Comparison of ENCODE assay signal across 9 cellular contexts in genomic region chr9:136975624-136976023, GRCh38. TPM values are rescaled to one million over a fixed set of nuclear protein-coding genes. Genes with fewer than 3 reads are reported as not detected.
DNase-seq lines count a peak whose midpoint lies in the region; ATAC-seq and TF ChIP-seq lines count a peak whose summit lies in the region.
"Had no signal": no experiment of that assay in that cellular context is flagged by ENCODE, and none has a peak within 500 bp of the region (broad histone marks: within the 10 kb centered on the region; RNA-seq: fewer than 3 reads in every experiment).

No MANE protein-coding gene starts in this region.

- no peaks in the 10 kb centered on the region for H3K4me1 Mint-ChIP-seq in Calu3 (ENCODE audit: low read depth, unreplicated experiment)

- H3K9ac ChIP-seq in BLaER1: no peak overlapping the region

- H3K27ac Mint-ChIP-seq in Calu3 (ENCODE audit: unreplicated experiment): no peak overlapping the region

- H3K27me3 ChIP-seq in BLaER1: no peaks in the 10 kb centered on the region

- peak overlapping the region; percentile 70 for H3K4me2 ChIP-seq in BLaER1

- DNase-seq in HuH-7 (ENCODE audit: low spot score) (peak; percentile 77), anterior cingulate cortex (lab: John Stamatoyannopoulos, UW) (peak in 51 of 58 donors; percentile 20 to 90 (median 69)), lung microvascular endothelial cell (ENCODE audit: low read depth in 2 of 2) (peak; percentile 48 to 83), Calu3 (no peak), SIG-M5 treated with dmso at 0.1 percent for 504 hours (lab: John Stamatoyannopoulos, UW; ENCODE audit: unreplicated experiment) (no peak)

- no peaks in the 10 kb centered on the region for H3K36me3 Mint-ChIP-seq in Calu3 (ENCODE audit: insufficient read depth, unreplicated experiment)

- H3K9me3 Mint-ChIP-seq in Calu3 (ENCODE audit: low read depth, unreplicated experiment): no peaks in the 10 kb centered on the region

- no peak for TF ChIP-seq CTCF in Calu3 (IDR thresholded peaks at IDR 0.05; ENCODE audit: unreplicated experiment)

- intact Hi-C loops in Calu3 (cut with micrococcal nuclease; ENCODE audit: unreplicated experiment): no loop called here

- H3K4me1 ChIP-seq in BLaER1: peaks cover 57% of the 10 kb centered on the region

- H3K27me3 Mint-ChIP-seq in Calu3 (ENCODE audit: unreplicated experiment): no peaks in the 10 kb centered on the region

- no peaks in the 10 kb centered on the region for H3K36me3 ChIP-seq in BLaER1

- BruUV-seq in Calu3 (replicated peaks; lab: Mats Ljungman, UMichigan): no TSS peak

- H3K9me3 ChIP-seq in BLaER1: no peaks in the 10 kb centered on the region

- H4K20me1 ChIP-seq in BLaER1: no peaks in the 10 kb centered on the region

- ATAC-seq in HG02885 (IDR thresholded peaks at IDR 0.05; ENCODE audit: poor library complexity, unreplicated experiment) (no peak), HG02642 (IDR thresholded peaks at IDR 0.05; ENCODE audit: poor library complexity, unreplicated experiment) (no peak)

- H3K4me3 Mint-ChIP-seq in Calu3 (ENCODE audit: low read depth, unreplicated experiment): no peak overlapping the region

- no peak overlapping the region for H3K4me3 ChIP-seq in BLaER1

- 0 out of 2 replicates have a peak overlapping the region, but pooled peaks have one; percentile 13 for H3K27ac ChIP-seq in BLaER1

- CTCF ChIA-PET in Calu3 (lab: Charles Lee): no interaction called here

RNA-seq across cellular contexts. Expression of gene PTGDS, which starts 1.7 kb away (rescaled TPM):
- total RNA-seq in lung microvascular endothelial cell: 0.22 and 0.79 TPM in 2 replicates
- not detected in 2 replicates for total RNA-seq in Calu3 (2022)
- total RNA-seq: glomerular endothelial cell had no signal

RNA-seq across cellular contexts. Expression of gene LCNL1, which starts 7.2 kb away (rescaled TPM):
- not detected in 2 replicates for total RNA-seq in lung microvascular endothelial cell
- total RNA-seq in Calu3 (2022): 0.22 TPM in 1 of 2 replicates, not detected in the other
- total RNA-seq: glomerular endothelial cell had no signal

RNA-seq across cellular contexts. Expression of gene PAXX, which starts 16.6 kb away (rescaled TPM):
- 8.9 and 9.7 TPM in 2 replicates for total RNA-seq in lung microvascular endothelial cell
- 38.3 and 43.7 TPM in 2 replicates for total RNA-seq in Calu3 (2022)

RNA-seq across cellular contexts. Expression of gene CLIC3, which starts 20.7 kb away (rescaled TPM):
- total RNA-seq in lung microvascular endothelial cell (0.22 TPM in 1 of 2 replicates, not detected in the other), Calu3 (2022) (0.35 and 0.91 TPM in 2 replicates)

RNA-seq across cellular contexts. Expression of gene LCN12, which starts 23.6 kb away (rescaled TPM):
- total RNA-seq in lung microvascular endothelial cell: not detected in 2 replicates
- 3.8 and 3.9 TPM in 2 replicates for total RNA-seq in Calu3 (2022)
- total RNA-seq: glomerular endothelial cell had no signal

Comparison
In these comparisons a context has a peak if more than half of its experiments do, and no peak if none do; other contexts are left out.
1. DNase-seq: peak in HuH-7 (single experiment), anterior cingulate cortex (51 of 58) and lung microvascular endothelial cell (2 of 2); none in Calu3 (single experiment) and SIG-M5 treated with dmso at 0.1 percent for 504 hours (single experiment).